In genomic region chr2:62785216-62785615, GRCh38 we compare ENCODE assay signal across 12 cellular contexts.
A peak's percentile ranks its signal among the peaks of the same experiment; 100 is the strongest.
DNase-seq lines count a peak whose midpoint lies in the region; ATAC-seq and TF ChIP-seq lines count a peak whose summit lies in the region.
"Had no signal": no experiment of that assay in that cellular context is flagged by ENCODE, and none has a peak within 500 bp of the region (broad histone marks: within the 10 kb centered on the region; RNA-seq: fewer than 3 reads in every experiment).

No MANE protein-coding gene starts in this region.

- no peaks in the 10 kb centered on the region for H3K27me3 ChIP-seq in foreskin keratinocyte
- no peaks in the 10 kb centered on the region for H3K27me3 ChIP-seq in left lung
- no peaks in the 10 kb centered on the region for H3K27me3 ChIP-seq in spleen (replicated peaks in 1 of 7)

- no peak overlapping the region for H3K27ac ChIP-seq in foreskin keratinocyte
- no peak overlapping the region for H3K27ac ChIP-seq in left lung
- H3K27ac ChIP-seq in spleen: no peak overlapping the region

- TF ChIP-seq CTCF in foreskin keratinocyte (conservative IDR thresholded peaks at IDR 0.05) (no peak), left lung (IDR thresholded peaks at IDR 0.05) (no peak), spleen (IDR thresholded peaks at IDR 0.05 in 8 of 11, conservative IDR thresholded peaks at IDR 0.05 in 3 of 11) (no peak)

- H3K4me1 ChIP-seq in foreskin keratinocyte (no peaks in the 10 kb centered on the region), left lung (no peaks in the 10 kb centered on the region), spleen (peaks cover 0 to 7% (median 0%) of the 10 kb centered on the region in 6 donors)

- ATAC-seq in GM18520 (IDR thresholded peaks at IDR 0.05; ENCODE audit: unreplicated experiment) (peak; percentile 57), foreskin keratinocyte (peak; percentile 15), left lung (no peak)

- H3K9me3 ChIP-seq in left lung (no peaks in the 10 kb centered on the region), spleen (peaks cover 0 to 13% (median 8%) of the 10 kb centered on the region in 8 donors)

- DNase-seq in HCEC 1CT (peak; percentile 24), HT1080 (ENCODE audit: low read depth) (peak; percentile 50), foreskin keratinocyte (no peak), NCI-H146 (lab: John Stamatoyannopoulos, UW) (no peak), left lung (no peak), spleen (no peak)
- DNase-seq: CD8-positive, alpha-beta memory T cell; islet precursor cell; naive B cell; NCI-H1436 treated with DMSO at 0.1 percent for 48 hours; SHP77 had no signal

- TF ChIP-seq POLR2A in spleen (IDR thresholded peaks at IDR 0.05): no peak

- H3K4me3 ChIP-seq in left lung: no peak overlapping the region
- H3K4me3 ChIP-seq in spleen: no peak overlapping the region

- 81 to 96% (median 93%) methylated on average over 3 of the region's 3 CpGs for WGBS in spleen, 5 donors

- intact Hi-C loops in left lung (cut with DNase I): no loop called here
- intact Hi-C loops in spleen (cut with DNase I; ENCODE audit: low total_unique reads): no loop called here

- H3K36me3 ChIP-seq in left lung: no peaks in the 10 kb centered on the region
- peaks cover 0 to 9% (median 0%) of the 10 kb centered on the region in 6 donors for H3K36me3 ChIP-seq in spleen

Comparison
In these comparisons a context has a peak if more than half of its experiments do, and no peak if none do; other contexts are left out.
1. DNase-seq: peak in HCEC 1CT (single experiment) and HT1080 (single experiment); none in foreskin keratinocyte (0 of 2), NCI-H146 (single experiment), left lung (0 of 2) and spleen (single experiment).